ENCODE assay signal across 23 cellular contexts in the genomic region with DNA sequence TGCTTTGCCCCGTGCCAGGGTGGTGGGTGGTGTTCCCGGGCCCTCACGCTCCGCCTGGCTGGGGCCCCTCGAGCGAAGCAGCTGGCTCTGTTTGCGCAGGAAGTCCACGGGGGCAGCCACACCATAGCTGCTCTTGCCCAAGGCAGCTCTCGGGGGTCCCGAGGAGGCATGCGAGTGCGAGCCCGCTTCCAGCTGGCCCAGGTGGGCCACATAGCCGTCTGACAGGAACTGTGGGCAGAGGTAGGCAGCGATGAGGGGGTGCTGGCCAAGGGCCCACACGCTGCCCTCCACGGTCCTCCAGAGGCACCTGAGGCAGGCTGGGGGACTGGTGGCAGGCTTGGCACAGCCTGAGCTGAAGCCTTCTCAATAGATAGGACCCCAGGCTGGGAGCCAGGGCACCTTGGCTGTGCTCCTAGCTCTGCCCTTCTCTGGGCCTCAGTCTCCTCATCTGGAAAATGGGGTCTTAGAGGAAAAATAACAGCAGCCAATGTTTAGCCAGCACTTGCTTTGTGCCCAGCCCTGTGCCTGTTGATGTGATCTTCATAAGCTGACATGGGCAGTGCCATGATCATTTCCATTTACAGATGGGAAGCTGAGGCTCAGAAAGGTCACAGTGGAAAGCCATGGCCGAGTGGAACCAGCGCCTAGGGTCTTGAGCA. TPM values are rescaled to one million over a fixed set of nuclear protein-coding genes. Genes with fewer than 3 reads are reported as not detected.
"Had no signal": no experiment of that assay in that cellular context is flagged by ENCODE, and none has a peak within 500 bp of the region (broad histone marks: within the 10 kb centered on the region; RNA-seq: fewer than 3 reads in every experiment).

No MANE protein-coding gene starts in this region.

- H3K27ac ChIP-seq: esophagus squamous epithelium, neutrophil, pancreas, psoas muscle, right atrium auricular region, uterus, VCaP had no signal

- H3K27me3 Mint-ChIP-seq: activated CD4-positive, alpha-beta T cell treated with anti-CD3 and anti-CD28 coated beads, Interleukin-2, amount 10 ng/mL, durations not matched to agents 24 days and 14 days; activated CD8-positive, alpha-beta T cell treated with anti-CD3 and anti-CD28 coated beads for 36 hours; activated naive CD4-positive, alpha-beta T cell treated with anti-CD3 and anti-CD28 coated beads, Interleukin-2, amount 10 ng/mL, durations not matched to agents 7 days and 5 days; activated T-helper 17 cell treated with anti-CD3 and anti-CD28 coated beads, Interleukin-2, amount 50 U/mL, for 72 hours; memory B cell; stimulated activated memory B cell treated with anti-CD40 and anti-IgM and Interleukin-4, amounts not matched to agents 10 μg/mL and 1 μg/mL and 100 μg/mL, for 72 hours had no signal

- H3K4me3 Mint-ChIP-seq: activated CD4-positive, alpha-beta T cell treated with anti-CD3 and anti-CD28 coated beads, Interleukin-2, amount 10 ng/mL, durations not matched to agents 24 days and 14 days; activated CD8-positive, alpha-beta T cell treated with anti-CD3 and anti-CD28 coated beads for 36 hours; activated naive CD4-positive, alpha-beta T cell treated with anti-CD3 and anti-CD28 coated beads, Interleukin-2, amount 10 ng/mL, durations not matched to agents 7 days and 5 days; activated T-helper 17 cell treated with anti-CD3 and anti-CD28 coated beads, Interleukin-2, amount 50 U/mL, for 72 hours; endodermal cell; memory B cell; nephron; stimulated activated memory B cell treated with anti-CD40 and anti-IgM and Interleukin-4, amounts not matched to agents 10 μg/mL and 1 μg/mL and 100 μg/mL, for 72 hours had no signal

- H3K36me3 ChIP-seq: uterus had no signal

- DNase-seq: activated CD8-positive, alpha-beta T cell treated with anti-CD3 and anti-CD28 coated beads for 36 hours; activated naive CD4-positive, alpha-beta T cell treated with anti-CD3 and anti-CD28 coated beads, Interleukin-2, amount 10 ng/mL, durations not matched to agents 7 days and 5 days; cortex of kidney; esophagus squamous epithelium; head of caudate nucleus; hypothalamus; left ventricle myocardium superior; psoas muscle; uterus had no signal

- H3K4me1 Mint-ChIP-seq: endodermal cell, nephron had no signal

- H3K27ac Mint-ChIP-seq: activated CD4-positive, alpha-beta T cell treated with anti-CD3 and anti-CD28 coated beads, Interleukin-2, amount 10 ng/mL, durations not matched to agents 24 days and 14 days; activated naive CD4-positive, alpha-beta T cell treated with anti-CD3 and anti-CD28 coated beads, Interleukin-2, amount 10 ng/mL, durations not matched to agents 7 days and 5 days; activated T-helper 17 cell treated with anti-CD3 and anti-CD28 coated beads, Interleukin-2, amount 50 U/mL, for 72 hours; memory B cell; nephron had no signal

- ATAC-seq: gastroesophageal sphincter; left ventricle myocardium superior; stimulated activated memory B cell treated with anti-CD40 and anti-IgM and Interleukin-4, amounts not matched to agents 10 μg/mL and 1 μg/mL and 100 μg/mL, for 72 hours had no signal

- H3K4me3 ChIP-seq: esophagus squamous epithelium, gastroesophageal sphincter, pancreas, psoas muscle, right atrium auricular region, uterus had no signal

- H3K4me1 ChIP-seq: esophagus squamous epithelium, pancreas, psoas muscle, right atrium auricular region, uterus had no signal

- H3K9me3 ChIP-seq: esophagus squamous epithelium, gastroesophageal sphincter, neutrophil, pancreas, psoas muscle, right atrium auricular region, uterus had no signal

- H3K27me3 ChIP-seq: esophagus squamous epithelium, gastroesophageal sphincter, neutrophil, pancreas, right atrium auricular region, uterus had no signal

- H3K9me3 Mint-ChIP-seq: activated CD4-positive, alpha-beta T cell treated with anti-CD3 and anti-CD28 coated beads, Interleukin-2, amount 10 ng/mL, durations not matched to agents 24 days and 14 days; activated CD8-positive, alpha-beta T cell treated with anti-CD3 and anti-CD28 coated beads for 36 hours; activated naive CD4-positive, alpha-beta T cell treated with anti-CD3 and anti-CD28 coated beads, Interleukin-2, amount 10 ng/mL, durations not matched to agents 7 days and 5 days; activated T-helper 17 cell treated with anti-CD3 and anti-CD28 coated beads, Interleukin-2, amount 50 U/mL, for 72 hours; endodermal cell; memory B cell; nephron; stimulated activated memory B cell treated with anti-CD40 and anti-IgM and Interleukin-4, amounts not matched to agents 10 μg/mL and 1 μg/mL and 100 μg/mL, for 72 hours had no signal

- FAIRE-seq: pancreas had no signal

RNA-seq across cellular contexts. Expression of gene CABP2, which starts 31.0 kb away (rescaled TPM):
- total RNA-seq: activated CD4-positive, alpha-beta T cell treated with anti-CD3 and anti-CD28 coated beads, Interleukin-2, amount 10 ng/mL, durations not matched to agents 24 days and 14 days; activated CD8-positive, alpha-beta T cell treated with anti-CD3 and anti-CD28 coated beads for 36 hours; activated T-helper 17 cell treated with anti-CD3 and anti-CD28 coated beads, Interleukin-2, amount 50 U/mL, for 72 hours; cerebellum; endodermal cell; esophagus squamous epithelium; gastroesophageal sphincter; left ventricle myocardium superior; pancreas; psoas muscle; right atrium auricular region; T-helper 2 cell treated with Interferon-gamma antibody and Interleukin-4, amounts not matched to agents 100 ng/mL and 5 ng/mL, for 36 hours; temporal lobe; uterus had no signal
- polyA plus RNA-seq: pancreas, psoas muscle had no signal
